ENCODE assay signal across 8 cellular contexts in the genomic region with DNA sequence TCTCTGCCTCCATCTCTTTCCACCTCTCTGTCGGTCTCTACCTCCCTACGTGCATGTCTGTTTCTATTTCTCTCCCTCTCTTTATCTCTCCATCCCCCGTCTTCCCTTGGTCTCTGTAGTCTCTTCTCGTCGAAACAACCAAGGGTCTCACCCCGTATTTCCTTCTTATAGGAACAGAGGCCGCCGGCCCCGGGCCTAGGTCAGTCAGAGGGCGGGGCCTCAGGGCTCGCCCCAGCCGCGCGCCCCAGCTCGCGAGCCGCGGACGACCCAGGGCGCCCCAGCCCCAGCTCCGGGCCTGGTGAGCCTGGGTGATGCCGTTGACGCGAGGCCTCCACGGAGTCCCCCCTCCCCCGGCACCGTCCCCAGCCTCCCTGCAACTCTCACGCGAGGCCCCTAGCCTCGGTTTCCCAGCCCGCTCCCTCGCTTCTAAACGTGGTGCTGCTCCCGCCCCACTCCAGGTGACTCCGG. TPM values are rescaled to one million over a fixed set of nuclear protein-coding genes. Genes with fewer than 3 reads are reported as not detected.
DNase-seq lines count a peak whose midpoint lies in the region; ATAC-seq and TF ChIP-seq lines count a peak whose summit lies in the region.

No MANE protein-coding gene starts in this region.

- H3K36me3 ChIP-seq in Peyer's patch, result peaks cover 0 to 14% (median 0%) of the 10 kb centered on the region in 3 donors
- H3K36me3 ChIP-seq in endocrine pancreas (ENCODE audit: control insufficient read depth, insufficient read depth, low read length), result no peaks in the 10 kb centered on the region

- peak overlapping the region; percentile 19 for H3K27ac Mint-ChIP-seq in HFFc6
- H3K27ac Mint-ChIP-seq in natural killer cell, result peak overlapping the region in 1 of 2 donors; percentile 58

- H3K9me3 Mint-ChIP-seq in HFFc6 (no peaks in the 10 kb centered on the region), natural killer cell (no peaks in the 10 kb centered on the region)

- H3K27me3 ChIP-seq in Peyer's patch, result no peaks in the 10 kb centered on the region
- H3K27me3 ChIP-seq in endocrine pancreas (ENCODE audit: control insufficient read depth, insufficient read depth, low read length), result no peaks in the 10 kb centered on the region

- DNase-seq in NCI-H748 (lab: John Stamatoyannopoulos, UW; ENCODE audit: unreplicated experiment) (peak; percentile 45), NCI-H748 treated with DMSO at 0.1 percent for 48 hours (lab: John Stamatoyannopoulos, UW) (no peak), HFFc6 (no peak), Peyer's patch (peak in 1 of 3 donors; percentile 20), natural killer cell (no peak), T1000 (lab: John Stamatoyannopoulos, UW) (no peak), NOMO-1 treated with dmso at 0.1 percent for 144 hours (lab: John Stamatoyannopoulos, UW; ENCODE audit: unreplicated experiment) (no peak)

- no peak for TF ChIP-seq POLR2A in Peyer's patch (IDR thresholded peaks at IDR 0.05)

- peaks cover 6% of the 10 kb centered on the region for H3K4me1 Mint-ChIP-seq in HFFc6 (ENCODE audit: low read depth)
- H3K4me1 Mint-ChIP-seq in natural killer cell, result peaks cover 6 to 15% of the 10 kb centered on the region in 2 donors

- H3K4me1 ChIP-seq in Peyer's patch (no peaks in the 10 kb centered on the region), endocrine pancreas (ENCODE audit: control insufficient read depth, insufficient read depth, low read length) (no peaks in the 10 kb centered on the region)

- intact Hi-C loops in natural killer cell (cut with micrococcal nuclease), result no loop called here

- peak overlapping the region; percentile 76 to 85 (median 80) for H3K27ac ChIP-seq in Peyer's patch

- H3K4me3 Mint-ChIP-seq in HFFc6 (peak overlapping the region; percentile 76), natural killer cell (peak overlapping the region; percentile 77)

- H3K9ac ChIP-seq in endocrine pancreas (ENCODE audit: control insufficient read depth, insufficient read depth, low read length), result peak overlapping the region; percentile 4

- peak overlapping the region; percentile 59 to 82 (median 66) for H3K4me3 ChIP-seq in Peyer's patch
- peak overlapping the region; percentile 36 for H3K4me3 ChIP-seq in endocrine pancreas (ENCODE audit: control insufficient read depth, insufficient read depth, low read length)

- TF ChIP-seq CTCF in HFFc6 (IDR thresholded peaks at IDR 0.05) (no peak), Peyer's patch (IDR thresholded peaks at IDR 0.05) (no peak), natural killer cell (IDR thresholded peaks at IDR 0.05) (no peak)

- H3K27me3 Mint-ChIP-seq in HFFc6 (ENCODE audit: insufficient read depth) (peaks cover 6% of the 10 kb centered on the region), natural killer cell (ENCODE audit: low read depth in 2 of 2) (no peaks in the 10 kb centered on the region)

- H3K36me3 Mint-ChIP-seq in HFFc6 (ENCODE audit: low read depth) (no peaks in the 10 kb centered on the region), natural killer cell (no peaks in the 10 kb centered on the region)

- ATAC-seq in natural killer cell, result peak; percentile 15 to 55 (median 29)

- no peaks in the 10 kb centered on the region for H3K9me3 ChIP-seq in Peyer's patch
- no peaks in the 10 kb centered on the region for H3K9me3 ChIP-seq in endocrine pancreas (ENCODE audit: control insufficient read depth, low read length)

RNA-seq across cellular contexts. Expression of gene TIMM17B, which starts 6.6 kb away (rescaled TPM):
- total RNA-seq in HFFc6 (2021; fragmentation: NEBNext Ultra II Directional; extraction: Animal tissue kit (Norgen Biotek cat#: 25700)), result 10 to 100 TPM; 53.0 to 65.2 (median 61.6) TPM
- total RNA-seq in Peyer's patch, result 10 to 100 TPM; 33.8 to 67.9 (median 54.5) TPM
- 10 to 100 TPM; 40.3 to 45.6 (median 44.5) TPM for total RNA-seq in natural killer cell

RNA-seq across cellular contexts. Expression of gene PQBP1, which starts 6.8 kb away (rescaled TPM):
- total RNA-seq in HFFc6 (2021; fragmentation: NEBNext Ultra II Directional; extraction: Animal tissue kit (Norgen Biotek cat#: 25700)), result 10 to 100 TPM; 66.3 to 82.1 (median 71.1) TPM
- total RNA-seq in Peyer's patch (10 to 100 TPM; 63.3 to 86.6 (median 70.1) TPM), natural killer cell (10 to 100 TPM; 57.2 to 62.0 (median 59.1) TPM)

RNA-seq across cellular contexts. Expression of gene SLC35A2, which starts 20.5 kb away (rescaled TPM):
- 10 to 100 TPM; 45.0 to 53.7 (median 47.0) TPM for total RNA-seq in HFFc6 (2021; fragmentation: NEBNext Ultra II Directional; extraction: Animal tissue kit (Norgen Biotek cat#: 25700))
- total RNA-seq in Peyer's patch (10 to 100 TPM; 14.0 to 43.3 (median 21.5) TPM), natural killer cell (10 to 100 TPM; 16.5 to 30.1 (median 18.3) TPM)

RNA-seq across cellular contexts. Expression of gene PIM2, which starts 27.9 kb away (rescaled TPM):
- total RNA-seq in HFFc6 (2021; fragmentation: NEBNext Ultra II Directional; extraction: Animal tissue kit (Norgen Biotek cat#: 25700)), result 1 to 10 TPM; 5.8 to 7.5 (median 6.5) TPM
- total RNA-seq in Peyer's patch, result 10 to 100 TPM; 17.3 to 24.8 (median 19.1) TPM
- 100 to 1,000 TPM; 134 to 173 (median 150) TPM for total RNA-seq in natural killer cell

RNA-seq across cellular contexts. Expression of gene PCSK1N, which starts 55.6 kb away (rescaled TPM):
- total RNA-seq in HFFc6 (2021; fragmentation: NEBNext Ultra II Directional; extraction: Animal tissue kit (Norgen Biotek cat#: 25700)), result not detected
- total RNA-seq in Peyer's patch, result 10 to 100 TPM in 3 of 4 donors, not detected in 1; 19.0 to 49.2 (median 33.5) TPM
- total RNA-seq in natural killer cell, result under 1 TPM in 2 of 3 donors, not detected in 1; 0.35 to 0.89 TPM
